24 cellular contexts compared by ENCODE assay signal in the genomic region with DNA sequence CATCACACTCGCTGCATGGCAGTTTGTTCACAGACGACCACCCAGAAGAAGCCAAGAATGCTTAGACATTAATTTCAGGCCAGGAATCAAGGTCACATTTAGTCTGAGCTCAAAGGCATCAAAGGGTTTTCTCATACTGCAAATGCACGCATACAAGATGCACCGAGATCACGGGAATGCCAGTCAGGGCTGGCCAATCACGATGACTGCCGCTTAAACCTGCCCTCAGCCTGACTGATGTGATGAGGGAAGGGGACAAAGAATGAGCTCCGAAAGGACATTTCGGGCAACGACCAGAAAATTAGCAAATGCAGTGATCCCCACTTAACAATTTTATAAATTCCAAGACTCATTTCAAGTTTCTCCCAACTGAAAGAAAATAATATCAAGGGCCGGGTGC. TPM values are rescaled to one million over a fixed set of nuclear protein-coding genes. Genes with fewer than 3 reads are reported as not detected.
"Had no signal": no experiment of that assay in that cellular context is flagged by ENCODE, and none has a peak within 500 bp of the region (broad histone marks: within the 10 kb centered on the region; RNA-seq: fewer than 3 reads in every experiment).

No MANE protein-coding gene starts in this region.

- DNase-seq: IMR-90, Karpas-422, KG1, MG63, NCI-H1092, NCI-H1105 treated with DMSO at 0.1 percent for 48 hours, NCI-H1417 treated with DMSO at 0.1 percent for 48 hours, NCI-H146, NCI-H1694 treated with DMSO at 0.1 percent for 48 hours, NCI-H1930, NCI-H2081 treated with DMSO at 0.1 percent for 48 hours, NCI-H2171, NCI-H226, NCI-H446 treated with DMSO at 0.1 percent for 48 hours, NCI-H524, NCI-H526 treated with DMSO at 0.1 percent for 48 hours, NCI-H748 treated with DMSO at 0.1 percent for 48 hours, PC-3, SHP77, SJCRH30 had no signal

- ATAC-seq: HepG2, Panc1, PC-3, SK-N-SH treated with all-trans-retinoic acid at 6 μM for 48 hours had no signal

- H3K27me3 ChIP-seq: MG63, SJCRH30 had no signal

- H3K4me3 ChIP-seq: MG63, SJCRH30 had no signal

- H3K9me3 ChIP-seq: MG63, SJCRH30 had no signal

- H3K27ac ChIP-seq: SJCRH30 had no signal

RNA-seq across cellular contexts. Expression of a gene that starts 20.2 kb away (rescaled TPM):
- total RNA-seq: HepG2, OCI-LY7 had no signal
